ENCODE assay signal across 9 cellular contexts in the genomic region with DNA sequence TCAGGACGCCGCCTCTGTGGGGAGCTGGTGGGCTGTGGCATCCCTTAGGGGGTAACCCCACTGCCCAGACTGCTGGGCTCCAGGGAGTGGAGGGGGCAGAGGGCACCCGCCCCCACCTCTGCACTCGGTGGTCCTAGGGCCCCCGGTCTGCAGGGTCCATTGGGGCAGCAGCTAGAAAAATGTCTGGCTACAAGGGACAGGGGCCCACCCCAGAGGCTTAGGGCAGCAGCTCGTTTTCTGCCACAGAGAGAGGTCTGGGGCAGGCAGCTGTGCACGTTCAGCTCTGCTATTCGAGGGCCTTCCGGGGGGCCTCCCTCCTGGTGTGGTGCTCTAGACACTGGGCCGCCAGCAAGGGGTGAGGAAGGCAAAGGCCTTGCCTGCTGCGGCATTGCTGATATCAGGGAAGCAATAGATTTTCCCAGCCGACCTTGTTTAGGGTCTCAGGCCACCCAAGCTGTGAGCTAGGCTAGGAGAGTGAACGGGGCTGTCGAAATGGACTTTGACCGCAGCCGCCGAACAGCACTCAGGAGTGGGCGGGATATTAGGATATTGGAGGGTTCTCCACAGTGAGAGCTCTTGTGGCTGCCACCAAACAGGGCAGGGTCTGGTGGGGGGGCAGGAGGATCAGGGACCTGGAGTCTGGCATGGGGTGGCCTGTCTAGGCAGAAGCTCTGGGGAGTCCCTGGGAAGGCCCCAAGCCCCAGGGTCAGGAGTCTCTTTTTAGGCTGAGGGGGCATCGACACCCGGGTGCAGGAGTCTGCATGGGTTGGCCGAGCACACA.
DNase-seq lines count a peak whose midpoint lies in the region; ATAC-seq and TF ChIP-seq lines count a peak whose summit lies in the region.
"Had no signal": no experiment of that assay in that cellular context is flagged by ENCODE, and none has a peak within 500 bp of the region (broad histone marks: within the 10 kb centered on the region; RNA-seq: fewer than 3 reads in every experiment).

No MANE protein-coding gene starts in this region.

- no peaks in the 10 kb centered on the region for H3K27me3 ChIP-seq in right atrium auricular region

- CTCF ChIA-PET in RWPE1 (lab: Yijun Ruan, JAX), result interaction anchor here (0.6 kb wide), 1 partner anchor 50 kb away, joined by 3 read pairs; no protein-coding TSS in a partner anchor

- H3K4me1 ChIP-seq in right atrium auricular region, result peaks cover 0 to 33% of the 10 kb centered on the region in 2 donors

- TF ChIP-seq CTCF in RWPE1 (conservative IDR thresholded peaks at IDR 0.05; ENCODE audit: low read depth) (no peak), right atrium auricular region (IDR thresholded peaks at IDR 0.05) (no peak)

- peak; percentile 63 for DNase-seq in activated CD8-positive, alpha-beta memory T cell treated with anti-CD3 and anti-CD28 coated beads for 24 hours
- DNase-seq in activated CD8-positive, alpha-beta memory T cell treated with anti-CD3 and anti-CD28 coated beads, Interleukin-2, amount 50 U/mL, for 4 hours, result no peak
- DNase-seq in RWPE1 (ENCODE audit: low spot score), result no peak
- peak; percentile 54 for DNase-seq in right atrium auricular region (ENCODE audit: low spot score)
- DNase-seq in substantia nigra (lab: John Stamatoyannopoulos, UW), result no peak
- no peak for DNase-seq in NCI-H1694 (lab: John Stamatoyannopoulos, UW)
- no peak for DNase-seq in A172 (ENCODE audit: low spot score)
- DNase-seq: NCI-H774 had no signal

- ATAC-seq in GM21576 (IDR thresholded peaks at IDR 0.05; ENCODE audit: unreplicated experiment), result no peak

- no peak overlapping the region for H3K4me3 ChIP-seq in right atrium auricular region

- POLR2A ChIA-PET in RWPE1 (lab: Yijun Ruan, JAX; ENCODE audit: low non-redundant PET), result no interaction called here

- no peaks in the 10 kb centered on the region for H3K9me3 ChIP-seq in right atrium auricular region

- H3K27ac ChIP-seq in RWPE1 (peak overlapping the region; percentile 86), right atrium auricular region (no peak overlapping the region), substantia nigra (ENCODE audit: low read depth, low read length, poor library complexity, severe bottlenecking) (peak overlapping the region; percentile 77)

- H3K36me3 ChIP-seq in right atrium auricular region, result no peaks in the 10 kb centered on the region

Comparison
In these comparisons a context has a peak if more than half of its experiments do, and no peak if none do; other contexts are left out.
1. DNase-seq: peak in activated CD8-positive, alpha-beta memory T cell treated with anti-CD3 and anti-CD28 coated beads for 24 hours (single experiment) and right atrium auricular region (single experiment); none in activated CD8-positive, alpha-beta memory T cell treated with anti-CD3 and anti-CD28 coated beads, Interleukin-2, amount 50 U/mL, for 4 hours (single experiment), RWPE1 (single experiment), substantia nigra (0 of 49), NCI-H1694 (single experiment) and A172 (single experiment).
2. H3K27ac ChIP-seq: peak in RWPE1 (single experiment) and substantia nigra (single experiment); none in right atrium auricular region (0 of 2).